13 cellular contexts compared by ENCODE assay signal in genomic region chr15:91921188-91921820, GRCh38.
DNase-seq lines count a peak whose midpoint lies in the region; ATAC-seq and TF ChIP-seq lines count a peak whose summit lies in the region.
"Had no signal": no experiment of that assay in that cellular context is flagged by ENCODE, and none has a peak within 500 bp of the region (broad histone marks: within the 10 kb centered on the region; RNA-seq: fewer than 3 reads in every experiment).

No MANE protein-coding gene starts in this region.

- H3K9me3 ChIP-seq in BLaER1 treated with 17β-estradiol and CSF1 and Interleukin-3, amounts not matched to agents 10 nM and 100 nM (replicated peaks in 1 of 11), result peaks cover 0 to 1% (median 0%) of the 10 kb centered on the region in 11 experiments; a peak in 2 of 22 replicates
- H3K9me3 ChIP-seq in muscle layer of duodenum (ENCODE audit: control insufficient read depth in 1 of 2, low read length in 2 of 2), result no peaks in the 10 kb centered on the region
- H3K9me3 ChIP-seq: sigmoid colon had no signal

- H3K4me1 ChIP-seq in BLaER1 treated with 17β-estradiol and CSF1 and Interleukin-3, amounts not matched to agents 10 nM and 100 nM, result peaks cover 6 to 66% (median 20%) of the 10 kb centered on the region in 10 experiments; a peak in 18 of 20 replicates
- peaks cover 0 to 18% of the 10 kb centered on the region in 2 donors for H3K4me1 ChIP-seq in muscle layer of duodenum (ENCODE audit: control insufficient read depth in 1 of 2, insufficient read depth in 2 of 2, low read length in 2 of 2)

- peak; percentile 40 for DNase-seq in NCI-H226
- no peak for DNase-seq in central memory CD8-positive, alpha-beta T cell (ENCODE audit: low spot score in 2 of 2)
- no peak for DNase-seq in NK-92 treated with Interleukin-12 subunit alpha and Interleukin-12 subunit beta, amount 100 ng/mL, for 24 hours (lab: John Stamatoyannopoulos, UW)
- no peak for DNase-seq in HCEC 1CT
- DNase-seq in glutamatergic neuron, result no peak
- DNase-seq: DMS 273 treated with DMSO at 0.1 percent for 48 hours, GOT3, NCI-H1694, SHP77 treated with DMSO at 0.1 percent for 48 hours, sigmoid colon had no signal

- no peak for TF ChIP-seq CTCF in glutamatergic neuron (IDR thresholded peaks at IDR 0.05; ENCODE audit: partially characterized antibody, unreplicated experiment)

- no peak overlapping the region for H3K4me3 ChIP-seq in BLaER1 treated with 17β-estradiol and CSF1 and Interleukin-3, amounts not matched to agents 10 nM and 100 nM
- H3K4me3 ChIP-seq in muscle layer of duodenum (ENCODE audit: low read depth in 1 of 2, low read length in 2 of 2), result no peak overlapping the region
- H3K4me3 ChIP-seq: sigmoid colon had no signal

- H3K36me3 ChIP-seq in BLaER1 treated with 17β-estradiol and CSF1 and Interleukin-3, amounts not matched to agents 10 nM and 100 nM, result peaks cover 0 to 13% (median 5%) of the 10 kb centered on the region in 11 experiments; a peak in 13 of 22 replicates
- no peaks in the 10 kb centered on the region for H3K36me3 ChIP-seq in muscle layer of duodenum (ENCODE audit: control insufficient read depth in 1 of 2, insufficient read depth in 2 of 2, low read length in 2 of 2)

- H4K20me1 ChIP-seq in BLaER1 treated with 17β-estradiol and CSF1 and Interleukin-3, amounts not matched to agents 10 nM and 100 nM, result no peaks in the 10 kb centered on the region

- no peaks in the 10 kb centered on the region for H3K9me3 Mint-ChIP-seq in central memory CD8-positive, alpha-beta T cell
- no peaks in the 10 kb centered on the region for H3K9me3 Mint-ChIP-seq in glutamatergic neuron (ENCODE audit: unreplicated experiment)

- no peaks in the 10 kb centered on the region for H3K27me3 ChIP-seq in BLaER1 treated with 17β-estradiol and CSF1 and Interleukin-3, amounts not matched to agents 10 nM and 100 nM
- H3K27me3 ChIP-seq in muscle layer of duodenum (ENCODE audit: low read depth, low read length), result no peaks in the 10 kb centered on the region
- H3K27me3 ChIP-seq: sigmoid colon had no signal

- peak; percentile 60 for ATAC-seq in central memory CD8-positive, alpha-beta T cell (replicated peaks; ENCODE audit: extremely low read depth, poor library complexity, severe bottlenecking)
- no peak for ATAC-seq in HG03442 (IDR thresholded peaks at IDR 0.05; ENCODE audit: unreplicated experiment)

- H3K36me3 Mint-ChIP-seq in central memory CD8-positive, alpha-beta T cell (ENCODE audit: insufficient read depth), result peaks cover 9% of the 10 kb centered on the region
- H3K36me3 Mint-ChIP-seq in glutamatergic neuron (ENCODE audit: unreplicated experiment), result no peaks in the 10 kb centered on the region

- no peak overlapping the region for H3K4me3 Mint-ChIP-seq in central memory CD8-positive, alpha-beta T cell
- H3K4me3 Mint-ChIP-seq in glutamatergic neuron (ENCODE audit: unreplicated experiment), result no peak overlapping the region

- peak overlapping the region in 10 of 11 experiments; percentile 16 to 99 (median 70); a peak in 19 of 22 replicates for H3K27ac ChIP-seq in BLaER1 treated with 17β-estradiol and CSF1 and Interleukin-3, amounts not matched to agents 10 nM and 100 nM
- H3K27ac ChIP-seq in muscle layer of duodenum (ENCODE audit: low read length), result peak overlapping the region; percentile 27

- peak overlapping the region; percentile 36 for H3K27ac Mint-ChIP-seq in central memory CD8-positive, alpha-beta T cell (ENCODE audit: low read depth)
- H3K27ac Mint-ChIP-seq in glutamatergic neuron (ENCODE audit: unreplicated experiment), result no peak overlapping the region

- peaks cover 67% of the 10 kb centered on the region for H3K4me1 Mint-ChIP-seq in central memory CD8-positive, alpha-beta T cell
- H3K4me1 Mint-ChIP-seq in glutamatergic neuron (ENCODE audit: low read depth, unreplicated experiment), result peaks cover 38% of the 10 kb centered on the region

- peak overlapping the region in 6 of 11 experiments; percentile 19 to 86 (median 68); a peak in 10 of 22 replicates for H3K9ac ChIP-seq in BLaER1 treated with 17β-estradiol and CSF1 and Interleukin-3, amounts not matched to agents 10 nM and 100 nM

- H3K27me3 Mint-ChIP-seq in central memory CD8-positive, alpha-beta T cell, result no peaks in the 10 kb centered on the region
- no peaks in the 10 kb centered on the region for H3K27me3 Mint-ChIP-seq in glutamatergic neuron (ENCODE audit: unreplicated experiment)

- H3K4me2 ChIP-seq in BLaER1 treated with 17β-estradiol and CSF1 and Interleukin-3, amounts not matched to agents 10 nM and 100 nM, result peak overlapping the region in 10 of 11 experiments; percentile 13 to 89 (median 59); a peak in 19 of 22 replicates
